ENCODE assay signal across 19 cellular contexts in genomic region chr14:93305708-93306418, GRCh38. TPM values are rescaled to one million over a fixed set of nuclear protein-coding genes. Genes with fewer than 3 reads are reported as not detected.
"Had no signal": no experiment of that assay in that cellular context is flagged by ENCODE, and none has a peak within 500 bp of the region (broad histone marks: within the 10 kb centered on the region; RNA-seq: fewer than 3 reads in every experiment).

No MANE protein-coding gene starts in this region.

- H3K27me3 ChIP-seq: breast epithelium, dorsolateral prefrontal cortex, left lung, neural progenitor cell had no signal

- H3K27me3 Mint-ChIP-seq: activated naive CD8-positive, alpha-beta T cell treated with anti-CD3 and anti-CD28 coated beads, Interleukin-2, amount 10 ng/mL, durations not matched to agents 7 days and 5 days; T-helper 17 cell had no signal

- H3K36me3 ChIP-seq: breast epithelium, left lung, neural progenitor cell had no signal

- H3K9me3 ChIP-seq: breast epithelium, left lung had no signal

- DNase-seq: activated CD4-positive, alpha-beta T cell treated with anti-CD3 and anti-CD28 coated beads for 1 hour; activated CD4-positive, alpha-beta T cell treated with anti-CD3 and anti-CD28 coated beads, Interleukin-2, amount 50 U/mL, for 48 hours; activated gamma-delta T cell treated with Interleukin-2 at 50 U/mL for 16 hours; activated naive CD8-positive, alpha-beta T cell treated with anti-CD3 and anti-CD28 coated beads, Interleukin-2, amount 10 ng/mL, durations not matched to agents 7 days and 5 days; activated T-cell treated with anti-CD3 and anti-CD28 coated beads, Interleukin-2, amount 50 U/mL, for 48 hours; aorta; dorsolateral prefrontal cortex; foreskin melanocyte; head of caudate nucleus; left lung; mesendoderm; stimulated activated CD4-positive, alpha-beta T cell treated with anti-CD3 and anti-CD28 coated beads, Interleukin-15, amount 100 ng/mL, for 24 hours; stimulated activated CD4-positive, alpha-beta T cell treated with anti-CD3 and anti-CD28 coated beads, Interleukin-4, amount 100 ng/mL, for 24 hours; T-helper 17 cell had no signal

- H3K9me3 Mint-ChIP-seq: activated naive CD8-positive, alpha-beta T cell treated with anti-CD3 and anti-CD28 coated beads, Interleukin-2, amount 10 ng/mL, durations not matched to agents 7 days and 5 days; neural progenitor cell had no signal

- H3K27ac Mint-ChIP-seq: activated naive CD8-positive, alpha-beta T cell treated with anti-CD3 and anti-CD28 coated beads, Interleukin-2, amount 10 ng/mL, durations not matched to agents 7 days and 5 days; neural progenitor cell; T-helper 17 cell had no signal

- H3K4me1 ChIP-seq: breast epithelium had no signal

- H3K4me2 ChIP-seq: neural progenitor cell had no signal

- H3K4me3 ChIP-seq: breast epithelium, dorsolateral prefrontal cortex, left lung, neural progenitor cell had no signal

- H2AFZ ChIP-seq: neural progenitor cell, parathyroid adenoma had no signal

- H3K9ac ChIP-seq: neural progenitor cell, parathyroid adenoma had no signal

- H3K4me3 Mint-ChIP-seq: activated naive CD8-positive, alpha-beta T cell treated with anti-CD3 and anti-CD28 coated beads, Interleukin-2, amount 10 ng/mL, durations not matched to agents 7 days and 5 days; neural progenitor cell; T-helper 17 cell had no signal

- H3K27ac ChIP-seq: breast epithelium, dorsolateral prefrontal cortex, neural progenitor cell, parathyroid adenoma had no signal

- ATAC-seq: left lung, T-helper 17 cell had no signal

- H3K36me3 Mint-ChIP-seq: activated naive CD8-positive, alpha-beta T cell treated with anti-CD3 and anti-CD28 coated beads, Interleukin-2, amount 10 ng/mL, durations not matched to agents 7 days and 5 days; neural progenitor cell had no signal

RNA-seq across cellular contexts. Expression of gene COX8C, which starts 41.1 kb away (rescaled TPM):
- total RNA-seq: activated naive CD8-positive, alpha-beta T cell treated with anti-CD3 and anti-CD28 coated beads, Interleukin-2, amount 10 ng/mL, durations not matched to agents 7 days and 5 days; aorta; breast epithelium; cerebellum; left lung; T-helper 17 cell had no signal
- polyA plus RNA-seq: aorta, thymus had no signal
